ENCODE assay signal across 8 cellular contexts in genomic region chr15:99536422-99537033, GRCh38. TPM values are rescaled to one million over a fixed set of nuclear protein-coding genes. Genes with fewer than 3 reads are reported as not detected.
DNase-seq lines count a peak whose midpoint lies in the region; TF ChIP-seq lines count a peak whose summit lies in the region.

No MANE protein-coding gene starts in this region.

- in situ Hi-C loops in ACHN (cut with HindIII; ENCODE audit: low pct_ligation_motif_present, low pct_unique_long_range_greater_than_20kb, low sequenced_read_pairs): no loop called here

- TF ChIP-seq CTCF in esophagus squamous epithelium (IDR thresholded peaks at IDR 0.05): no peak

- peak overlapping the region in 3 of 4 donors; percentile 49 to 75 (median 49) for H3K27ac ChIP-seq in esophagus squamous epithelium
- peak overlapping the region; percentile 83 for H3K27ac ChIP-seq in mesodermal cell (ENCODE audit: low read depth, low read length, severe bottlenecking)

- no peak for TF ChIP-seq POLR2A in esophagus squamous epithelium (IDR thresholded peaks at IDR 0.05)

- DNase-seq in ACHN (peak; percentile 16), RPMI7951 (ENCODE audit: low read depth) (peak; percentile 97), esophagus squamous epithelium (lab: John Stamatoyannopoulos, UW) (no peak), NCI-H1105 (lab: John Stamatoyannopoulos, UW) (no peak), COR-L47 (lab: John Stamatoyannopoulos, UW) (no peak), DMS79 treated with DMSO at 0.1 percent for 48 hours (lab: John Stamatoyannopoulos, UW) (no peak), UCSD-AML1 (lab: John Stamatoyannopoulos, UW; ENCODE audit: unreplicated experiment) (no peak)

- 28 to 30% methylated on average over 3 to 4 of the region's 4 CpGs for WGBS in esophagus squamous epithelium, 2 donors
- 70 to 72% methylated on average over 2 to 4 of the region's 4 CpGs for WGBS in mesodermal cell (ENCODE audit: insufficient coverage in 2 of 2), 2 experiments

- H3K36me3 ChIP-seq in esophagus squamous epithelium (no peaks in the 10 kb centered on the region), mesodermal cell (ENCODE audit: control insufficient read depth, insufficient read depth, low read length) (no peaks in the 10 kb centered on the region)

- H3K9me3 ChIP-seq in esophagus squamous epithelium (no peaks in the 10 kb centered on the region), mesodermal cell (ENCODE audit: control insufficient read depth, low read length) (no peaks in the 10 kb centered on the region)

- H3K27me3 ChIP-seq in esophagus squamous epithelium: no peaks in the 10 kb centered on the region

- intact Hi-C loops in esophagus squamous epithelium (cut with DNase I): no loop called here

- H3K4me1 ChIP-seq in esophagus squamous epithelium (peaks cover 0 to 15% (median 5%) of the 10 kb centered on the region in 3 donors), mesodermal cell (ENCODE audit: control insufficient read depth, insufficient read depth, low read length, poor library complexity, severe bottlenecking) (peaks cover 12% of the 10 kb centered on the region)

- H3K4me3 ChIP-seq in esophagus squamous epithelium (no peak overlapping the region), mesodermal cell (ENCODE audit: extremely low read depth, insufficient read depth, low read length, poor library complexity, severe bottlenecking) (no peak overlapping the region)

RNA-seq across cellular contexts. Expression of gene MEF2A, which starts 29.3 kb away (rescaled TPM):
- 29.9 and 37.1 TPM in 2 replicates for total RNA-seq in RPMI7951 (2014; rRNA removed; shearing (Covaris generic))
- 10 to 100 TPM; 16.9 to 47.5 (median 24.3) TPM for total RNA-seq in esophagus squamous epithelium
- 33.2 TPM for polyA plus RNA-seq in mesodermal cell (2013, experiment 1 of 2)
- polyA plus RNA-seq in mesodermal cell (2013, experiment 2 of 2): 35.4 TPM

Comparison
In these comparisons a context has a peak if more than half of its experiments do, and no peak if none do; other contexts are left out.
1. DNase-seq: peak in ACHN (single experiment) and RPMI7951 (single experiment); none in esophagus squamous epithelium (single experiment), NCI-H1105 (single experiment), COR-L47 (single experiment), DMS79 treated with DMSO at 0.1 percent for 48 hours (single experiment) and UCSD-AML1 (single experiment).